In genomic region chr22:32799516-32799915, GRCh38 we compare ENCODE assay signal across 36 cellular contexts. TPM values are rescaled to one million over a fixed set of nuclear protein-coding genes. Genes with fewer than 3 reads are reported as not detected.
DNase-seq lines count a peak whose midpoint lies in the region; ATAC-seq and TF ChIP-seq lines count a peak whose summit lies in the region.
"Had no signal": no experiment of that assay in that cellular context is flagged by ENCODE, and none has a peak within 500 bp of the region (broad histone marks: within the 10 kb centered on the region; RNA-seq: fewer than 3 reads in every experiment).

No MANE protein-coding gene starts in this region.

- 88% methylated on average over 6 of the region's 6 CpGs for WGBS in mesenchymal stem cell

- no peak overlapping the region for H4K91ac ChIP-seq in mesenchymal stem cell (ENCODE audit: low read length)

- H3K23ac ChIP-seq in mesenchymal stem cell (ENCODE audit: low read length in 2 of 2) = no peak overlapping the region

- peaks cover 11% of the 10 kb centered on the region for H3K4me1 ChIP-seq in mesenchymal stem cell (ENCODE audit: control insufficient read depth, insufficient read depth, low read depth, low read length)
- peaks cover 15 to 34% (median 17%) of the 10 kb centered on the region in 3 donors for H3K4me1 ChIP-seq in skeletal muscle tissue (ENCODE audit: control insufficient read depth in 3 of 3, insufficient read depth in 3 of 3, low read length in 3 of 3)
- peaks cover 37% of the 10 kb centered on the region for H3K4me1 ChIP-seq in vagina
- no peaks in the 10 kb centered on the region for H3K4me1 ChIP-seq in MM.1S (ENCODE audit: low read length)
- H3K4me1 ChIP-seq: prostate gland had no signal

- no peak overlapping the region for H3K4ac ChIP-seq in mesenchymal stem cell (ENCODE audit: low read depth in 1 of 2, low read length in 2 of 2)

- no peaks in the 10 kb centered on the region for H3K36me3 Mint-ChIP-seq in activated T-cell treated with anti-CD3 and anti-CD28 coated beads, Interleukin-2, amount 50 U/mL, for 72 hours (ENCODE audit: insufficient read depth in 2 of 2)
- H3K36me3 Mint-ChIP-seq in CD14-positive monocyte = peaks cover 0 to 3% of the 10 kb centered on the region in 2 donors
- H3K36me3 Mint-ChIP-seq: activated naive CD4-positive, alpha-beta T cell treated with anti-CD3 and anti-CD28 coated beads, Interleukin-2, amount 10 ng/mL, durations not matched to agents 7 days and 5 days; brain had no signal

- ATAC-seq in activated T-cell treated with anti-CD3 and anti-CD28 coated beads, Interleukin-2, amount 50 U/mL, for 72 hours (replicated peaks in 1 of 2) = no peak
- ATAC-seq: activated T-helper 17 cell treated with anti-CD3 and anti-CD28 coated beads, Interleukin-2, amount 50 U/mL, for 72 hours; esophagus mucosa; GM12878; left cardiac atrium; Right ventricle myocardium inferior; stimulated activated naive B cell treated with anti-CD40 and anti-IgM and Interleukin-4, amounts not matched to agents 10 μg/mL and 1 μg/mL and 100 μg/mL, for 72 hours had no signal

- no peak for TF ChIP-seq CTCF in vagina (IDR thresholded peaks at IDR 0.05)
- TF ChIP-seq CTCF in MM.1S (IDR thresholded peaks at IDR 0.05; ENCODE audit: low read length) = no peak
- TF ChIP-seq CTCF in CD14-positive monocyte (IDR thresholded peaks at IDR 0.05) = no peak

- no peak for TF ChIP-seq POLR2A in vagina (IDR thresholded peaks at IDR 0.05)

- DNase-seq in activated T-cell treated with anti-CD3 and anti-CD28 coated beads, Interleukin-2, amount 50 U/mL, for 72 hours = no peak
- DNase-seq in activated T-cell treated with anti-CD3 and anti-CD28 coated beads for 4 hours (no peak), mesenchymal stem cell (no peak), vagina (ENCODE audit: extremely low spot score in 2 of 2) (no peak), MM.1S (no peak), CD14-positive monocyte (ENCODE audit: low spot score) (no peak), SHP77 treated with DMSO at 0.1 percent for 48 hours (lab: John Stamatoyannopoulos, UW) (no peak)
- DNase-seq: activated CD4-positive, alpha-beta memory T cell treated with anti-CD3 and anti-CD28 coated beads, Interleukin-2, amount 10 ng/mL, durations not matched to agents 7 days and 5 days; activated CD4-positive, alpha-beta T cell treated with anti-CD3 and anti-CD28 coated beads for 1 hour; activated CD8-positive, alpha-beta memory T cell treated with anti-CD3 and anti-CD28 coated beads, Interleukin-2, amount 50 U/mL, for 4 hours; activated naive CD4-positive, alpha-beta T cell treated with anti-CD3 and anti-CD28 coated beads, Interleukin-2, amount 10 ng/mL, durations not matched to agents 7 days and 5 days; amniotic stem cell; DMS153; foreskin melanocyte; H9; Kasumi-1; left cardiac atrium; mesendoderm; MV-4-11; NCI-H1436; NCI-H2081 treated with DMSO at 0.1 percent for 48 hours; NCI-H226; NCI-H69; stimulated activated naive B cell treated with anti-CD40 and anti-IgM and Interleukin-4, amounts not matched to agents 10 μg/mL and 1 μg/mL and 100 μg/mL, for 72 hours; testis had no signal

- H3K36me3 ChIP-seq in mesenchymal stem cell (ENCODE audit: control insufficient read depth in 1 of 2, insufficient read depth in 2 of 2, low read depth in 1 of 2, low read length in 2 of 2) (no peaks in the 10 kb centered on the region), skeletal muscle tissue (ENCODE audit: control insufficient read depth in 3 of 3, insufficient read depth in 3 of 3, low read length in 3 of 3) (no peaks in the 10 kb centered on the region), vagina (no peaks in the 10 kb centered on the region), MM.1S (replicated peaks; ENCODE audit: insufficient read depth, low read length) (no peaks in the 10 kb centered on the region)
- H3K36me3 ChIP-seq: BLaER1 treated with 17β-estradiol and CSF1 and Interleukin-3, amounts not matched to agents 10 nM and 100 nM; neutrophil; prostate gland had no signal

- H3K27ac ChIP-seq in mesenchymal stem cell (ENCODE audit: low read length, poor library complexity, severe bottlenecking) = no peak overlapping the region
- peak overlapping the region; percentile 82 for H3K27ac ChIP-seq in skeletal muscle tissue (ENCODE audit: low read depth, low read length)
- peak overlapping the region; percentile 95 for H3K27ac ChIP-seq in vagina
- no peak overlapping the region for H3K27ac ChIP-seq in MM.1S (ENCODE audit: low read length)
- H3K27ac ChIP-seq: 22Rv1; BLaER1 treated with 17β-estradiol and CSF1 and Interleukin-3, amounts not matched to agents 10 nM and 100 nM; neutrophil had no signal

- no peak overlapping the region for H3K4me3 Mint-ChIP-seq in activated T-cell treated with anti-CD3 and anti-CD28 coated beads, Interleukin-2, amount 50 U/mL, for 72 hours
- peak overlapping the region in 1 of 2 donors; percentile 58 for H3K4me3 Mint-ChIP-seq in CD14-positive monocyte
- H3K4me3 Mint-ChIP-seq: activated CD4-positive, alpha-beta memory T cell treated with anti-CD3 and anti-CD28 coated beads, Interleukin-2, amount 10 ng/mL, durations not matched to agents 7 days and 5 days; activated naive CD4-positive, alpha-beta T cell treated with anti-CD3 and anti-CD28 coated beads, Interleukin-2, amount 10 ng/mL, durations not matched to agents 7 days and 5 days; activated T-helper 17 cell treated with anti-CD3 and anti-CD28 coated beads, Interleukin-2, amount 50 U/mL, for 72 hours; H9; stimulated activated naive B cell treated with anti-CD40 and anti-IgM and Interleukin-4, amounts not matched to agents 10 μg/mL and 1 μg/mL and 100 μg/mL, for 72 hours; T-helper 2 cell treated with Interferon-gamma antibody and Interleukin-4, amounts not matched to agents 5 μg/mL and 100 μg/mL, for 36 hours had no signal

- H4K8ac ChIP-seq in mesenchymal stem cell (ENCODE audit: low read length) = no peak overlapping the region

- H2AK5ac ChIP-seq in mesenchymal stem cell (ENCODE audit: low read length, severe bottlenecking) = no peak overlapping the region

- no peaks in the 10 kb centered on the region for H3K9me3 Mint-ChIP-seq in activated T-cell treated with anti-CD3 and anti-CD28 coated beads, Interleukin-2, amount 50 U/mL, for 72 hours
- peaks cover 0 to 6% (median 0%) of the 10 kb centered on the region in 7 donors for H3K9me3 Mint-ChIP-seq in CD14-positive monocyte
- H3K9me3 Mint-ChIP-seq: activated CD4-positive, alpha-beta memory T cell treated with anti-CD3 and anti-CD28 coated beads, Interleukin-2, amount 10 ng/mL, durations not matched to agents 7 days and 5 days; activated naive CD4-positive, alpha-beta T cell treated with anti-CD3 and anti-CD28 coated beads, Interleukin-2, amount 10 ng/mL, durations not matched to agents 7 days and 5 days; activated T-helper 17 cell treated with anti-CD3 and anti-CD28 coated beads, Interleukin-2, amount 50 U/mL, for 72 hours; H9; stimulated activated naive B cell treated with anti-CD40 and anti-IgM and Interleukin-4, amounts not matched to agents 10 μg/mL and 1 μg/mL and 100 μg/mL, for 72 hours; T-helper 2 cell treated with Interferon-gamma antibody and Interleukin-4, amounts not matched to agents 5 μg/mL and 100 μg/mL, for 36 hours had no signal

- H3K27me3 ChIP-seq in mesenchymal stem cell (ENCODE audit: control insufficient read depth in 1 of 2, insufficient read depth in 1 of 2, low read length in 2 of 2) (peaks cover 0 to 22% of the 10 kb centered on the region in 2 experiments), skeletal muscle tissue (ENCODE audit: control insufficient read depth in 3 of 3, insufficient read depth in 3 of 3, low read length in 3 of 3) (peaks cover 13 to 29% (median 25%) of the 10 kb centered on the region in 3 donors), vagina (no peaks in the 10 kb centered on the region), MM.1S (replicated peaks; ENCODE audit: insufficient read depth, low read length) (peaks cover 28% of the 10 kb centered on the region; the same call in 1 of the 2 replicates)
- H3K27me3 ChIP-seq: BLaER1 treated with 17β-estradiol and CSF1 and Interleukin-3, amounts not matched to agents 10 nM and 100 nM; testis had no signal

- H3K79me2 ChIP-seq in MM.1S (ENCODE audit: low read length) = no peaks in the 10 kb centered on the region

- no peak overlapping the region for H3K18ac ChIP-seq in mesenchymal stem cell (ENCODE audit: low read depth in 1 of 2, low read length in 2 of 2)

- no peak overlapping the region for H2BK15ac ChIP-seq in mesenchymal stem cell (ENCODE audit: low read depth, poor library complexity, severe bottlenecking)

- H2BK12ac ChIP-seq in mesenchymal stem cell (ENCODE audit: low read length in 2 of 2) = no peak overlapping the region

- H3F3A ChIP-seq in MM.1S (ENCODE audit: insufficient read depth, low read length) = no peaks in the 10 kb centered on the region

- H3K4me2 ChIP-seq in mesenchymal stem cell (ENCODE audit: low read length, poor library complexity, severe bottlenecking) (no peak overlapping the region), MM.1S (ENCODE audit: low read depth, low read length) (no peak overlapping the region)
- H3K4me2 ChIP-seq: BLaER1 treated with 17β-estradiol and CSF1 and Interleukin-3, amounts not matched to agents 10 nM and 100 nM had no signal

- H3K27me3 Mint-ChIP-seq in activated T-cell treated with anti-CD3 and anti-CD28 coated beads, Interleukin-2, amount 50 U/mL, for 72 hours (ENCODE audit: low read depth) = peaks cover 78% of the 10 kb centered on the region
- peaks cover 47 to 70% (median 51%) of the 10 kb centered on the region in 3 donors for H3K27me3 Mint-ChIP-seq in CD14-positive monocyte (ENCODE audit: low read depth in 3 of 3)

- H3K9ac ChIP-seq in mesenchymal stem cell (ENCODE audit: low read length) (peak overlapping the region; percentile 74), skeletal muscle tissue (ENCODE audit: low read depth in 1 of 3, low read length in 3 of 3) (no peak overlapping the region), MM.1S (ENCODE audit: low read length) (no peak overlapping the region)
- H3K9ac ChIP-seq: BLaER1 treated with 17β-estradiol and CSF1 and Interleukin-3, amounts not matched to agents 10 nM and 100 nM had no signal

- no peak overlapping the region for H2BK120ac ChIP-seq in mesenchymal stem cell (ENCODE audit: low read depth, low read length)

- H3K79me1 ChIP-seq in mesenchymal stem cell (replicated peaks; ENCODE audit: low read length, poor library complexity, severe bottlenecking) = no peaks in the 10 kb centered on the region

- H3K9me2 ChIP-seq in MM.1S (replicated peaks; ENCODE audit: insufficient read depth, low read length) = no peaks in the 10 kb centered on the region

- no peaks in the 10 kb centered on the region for H4K20me1 ChIP-seq in MM.1S (ENCODE audit: insufficient read depth, low read length)
- H4K20me1 ChIP-seq: BLaER1 treated with 17β-estradiol and CSF1 and Interleukin-3, amounts not matched to agents 10 nM and 100 nM had no signal

- intact Hi-C loops in vagina (cut with DNase I) = loop anchor here (2.0 to 10.0 kb wide), 2 partner anchors 145 to 267 kb away; no protein-coding TSS in a partner anchor
- intact Hi-C loops in CD14-positive monocyte (cut with micrococcal nuclease) = no loop called here

- H3K4me3 ChIP-seq in mesenchymal stem cell (ENCODE audit: insufficient read depth in 1 of 2, low read depth in 1 of 2, low read length in 2 of 2) (peak overlapping the region in 1 of 2 experiments; percentile 83), skeletal muscle tissue (ENCODE audit: low read length in 3 of 3) (no peak overlapping the region), vagina (no peak overlapping the region), MM.1S (ENCODE audit: low read length) (no peak overlapping the region)
- H3K4me3 ChIP-seq: BLaER1 treated with 17β-estradiol and CSF1 and Interleukin-3, amounts not matched to agents 10 nM and 100 nM; GM12878; prostate gland; testis had no signal

- H3K14ac ChIP-seq in mesenchymal stem cell (ENCODE audit: low read length in 2 of 2) = no peak overlapping the region

- peaks cover 10% of the 10 kb centered on the region for H3K4me1 Mint-ChIP-seq in activated T-cell treated with anti-CD3 and anti-CD28 coated beads, Interleukin-2, amount 50 U/mL, for 72 hours (ENCODE audit: low read depth)
- peaks cover 11% of the 10 kb centered on the region for H3K4me1 Mint-ChIP-seq in CD14-positive monocyte
- H3K4me1 Mint-ChIP-seq: activated naive CD4-positive, alpha-beta T cell treated with anti-CD3 and anti-CD28 coated beads, Interleukin-2, amount 10 ng/mL, durations not matched to agents 7 days and 5 days; activated T-helper 17 cell treated with anti-CD3 and anti-CD28 coated beads, Interleukin-2, amount 50 U/mL, for 72 hours had no signal

- H3K27ac Mint-ChIP-seq in activated T-cell treated with anti-CD3 and anti-CD28 coated beads, Interleukin-2, amount 50 U/mL, for 72 hours = peak overlapping the region; percentile 25
- H3K27ac Mint-ChIP-seq in CD14-positive monocyte = no peak overlapping the region
- H3K27ac Mint-ChIP-seq: activated CD4-positive, alpha-beta memory T cell treated with anti-CD3 and anti-CD28 coated beads, Interleukin-2, amount 10 ng/mL, durations not matched to agents 7 days and 5 days; activated naive CD4-positive, alpha-beta T cell treated with anti-CD3 and anti-CD28 coated beads, Interleukin-2, amount 10 ng/mL, durations not matched to agents 7 days and 5 days; activated T-helper 17 cell treated with anti-CD3 and anti-CD28 coated beads, Interleukin-2, amount 50 U/mL, for 72 hours; H9; stimulated activated naive B cell treated with anti-CD40 and anti-IgM and Interleukin-4, amounts not matched to agents 10 μg/mL and 1 μg/mL and 100 μg/mL, for 72 hours; T-helper 2 cell treated with Interferon-gamma antibody and Interleukin-4, amounts not matched to agents 5 μg/mL and 100 μg/mL, for 36 hours had no signal

- H2AFZ ChIP-seq in mesenchymal stem cell (ENCODE audit: low read depth, low read length) (no peak overlapping the region), MM.1S (ENCODE audit: low read length) (no peak overlapping the region)

- H3K9me3 ChIP-seq in mesenchymal stem cell (ENCODE audit: control insufficient read depth, low read length) = no peaks in the 10 kb centered on the region
- no peaks in the 10 kb centered on the region for H3K9me3 ChIP-seq in skeletal muscle tissue (ENCODE audit: control insufficient read depth in 3 of 3, low read length in 3 of 3)
- no peaks in the 10 kb centered on the region for H3K9me3 ChIP-seq in vagina
- no peaks in the 10 kb centered on the region for H3K9me3 ChIP-seq in MM.1S (replicated peaks; ENCODE audit: insufficient read depth, low read length)
- H3K9me3 ChIP-seq: BLaER1 treated with 17β-estradiol and CSF1 and Interleukin-3, amounts not matched to agents 10 nM and 100 nM; neutrophil; prostate gland; testis had no signal

- H2BK5ac ChIP-seq in mesenchymal stem cell (ENCODE audit: low read depth, low read length, poor library complexity, severe bottlenecking) = no peak overlapping the region

RNA-seq across cellular contexts. Expression of gene TIMP3, which starts 2.0 kb away (rescaled TPM):
- total RNA-seq in activated T-cell treated with anti-CD3 and anti-CD28 coated beads, Interleukin-2, amount 50 U/mL, for 72 hours = under 1 TPM in 1 of 2 donors, not detected in 1; 0.07 TPM
- polyA plus RNA-seq in mesenchymal stem cell (2013, experiment 1 of 2) = 319 TPM
- 317 TPM for polyA plus RNA-seq in mesenchymal stem cell (2013, experiment 2 of 2)
- 64.2 TPM for total RNA-seq in skeletal muscle tissue
- 262 TPM for total RNA-seq in vagina
- polyA plus RNA-seq in CD14-positive monocyte = not detected
- total RNA-seq: activated CD4-positive, alpha-beta memory T cell treated with anti-CD3 and anti-CD28 coated beads, Interleukin-2, amount 10 ng/mL, durations not matched to agents 7 days and 5 days; activated T-helper 17 cell treated with anti-CD3 and anti-CD28 coated beads, Interleukin-2, amount 50 U/mL, for 72 hours had no signal

Comparison
In these comparisons a context has a peak if more than half of its experiments do, and no peak if none do; other contexts are left out.
1. H3K27ac ChIP-seq: peak in skeletal muscle tissue (single experiment) and vagina (single experiment); none in mesenchymal stem cell (single experiment) and MM.1S (single experiment).
2. RNA of gene TIMP3, which starts 2.0 kb away (total RNA-seq): 262 TPM in vagina (single experiment) and 64.2 TPM in skeletal muscle tissue (single experiment); 0.07 TPM in activated T-cell treated with anti-CD3 and anti-CD28 coated beads, Interleukin-2, amount 50 U/mL, for 72 hours; every median in the first group is over 10 times any median in the second.